Comparison of ENCODE assay signal across 1 cellular context in genomic region chr14:73886449-73887115, GRCh38.
TF ChIP-seq lines count a peak whose summit lies in the region.

Gene ZNF410, plus strand, starts transcription at chr14:73886859. Its CDS starts 5,317 bp downstream, at chr14:73892176.

TF ChIP-seq in HepG2, 621 proteins besides CTCF, POLR2A, EP300 and RAD21 (continued from another document and continues in another):
- TF ChIP-seq ZBTB10 (CRISPR knock-in tag; IDR thresholded peaks at IDR 0.05; ENCODE audit: borderline replicate concordance) (peak; percentile 62; the same call in 1 of the 2 replicates), ZNF775 (CRISPR knock-in tag; IDR thresholded peaks at IDR 0.05; ENCODE audit: borderline replicate concordance) (0 out of 2 replicates have a peak, but pooled peaks have one; percentile 52), HNF4A (CRISPR knock-in tag; IDR thresholded peaks at IDR 0.05) (peak; percentile 47), ZFP62 (CRISPR knock-in tag; IDR thresholded peaks at IDR 0.05) (no peak), SUZ12 (IDR thresholded peaks at IDR 0.05; ENCODE audit: low read depth, low read length) (no peak), ASH2L (IDR thresholded peaks at IDR 0.05; ENCODE audit: insufficient read length, low read depth, low read length) (peak; percentile 92), ZFP36L1 (CRISPR knock-in tag; IDR thresholded peaks at IDR 0.05) (peak; percentile 93), ZFP82 (CRISPR knock-in tag; IDR thresholded peaks at IDR 0.05; ENCODE audit: borderline replicate concordance) (peak; percentile 84; the same call in 1 of the 2 replicates), XRCC5 (optimal IDR thresholded peaks at IDR 0.05; ENCODE audit: low read length) (peak; percentile 77), FIP1L1 (IDR thresholded peaks at IDR 0.05; ENCODE audit: borderline replicate concordance, insufficient read depth, low read depth, low read length) (0 out of 2 replicates have a peak, but pooled peaks have one; percentile 53), ZNF850 (CRISPR knock-in tag; conservative IDR thresholded peaks at IDR 0.05) (no peak), ZNF605 (CRISPR knock-in tag; IDR thresholded peaks at IDR 0.05) (peak; percentile 90), MXD3 (CRISPR knock-in tag; IDR thresholded peaks at IDR 0.05) (peak; percentile 87), ZNF577 (CRISPR knock-in tag; IDR thresholded peaks at IDR 0.05; ENCODE audit: borderline replicate concordance, low read depth) (no peak), TOE1 (CRISPR knock-in tag; IDR thresholded peaks at IDR 0.05) (no peak), ZNF781 (CRISPR knock-in tag; IDR thresholded peaks at IDR 0.05; ENCODE audit: borderline replicate concordance, not compliant biosample characterization) (peak; percentile 58), ZNF160 (CRISPR knock-in tag; IDR thresholded peaks at IDR 0.05) (peak; percentile 90; the same call in 1 of the 2 replicates), ADNP (CRISPR knock-in tag; IDR thresholded peaks at IDR 0.05) (no peak), SATB2 (CRISPR knock-in tag; IDR thresholded peaks at IDR 0.05) (peak; percentile 85; the same call in 1 of the 2 replicates), ZNF740 (CRISPR knock-in tag; IDR thresholded peaks at IDR 0.05) (peak; percentile 96), HMGA1 (CRISPR knock-in tag; conservative IDR thresholded peaks at IDR 0.05) (no peak), ZNF672 (CRISPR knock-in tag; IDR thresholded peaks at IDR 0.05) (no peak), EED (CRISPR knock-in tag; IDR thresholded peaks at IDR 0.05) (no peak), ZNF800 (CRISPR knock-in tag; IDR thresholded peaks at IDR 0.05) (peak; percentile 71), AKAP8 (CRISPR knock-in tag; IDR thresholded peaks at IDR 0.05) (peak; percentile 79), POLR2AphosphoS2 (IDR thresholded peaks at IDR 0.05; ENCODE audit: low read depth, low read length) (peak; percentile 45; the same call in 1 of the 2 replicates), ZNF782 (CRISPR knock-in tag; IDR thresholded peaks at IDR 0.05; ENCODE audit: borderline replicate concordance) (no peak), ZNF280D (CRISPR knock-in tag; IDR thresholded peaks at IDR 0.05) (no peak), ZNF564 (CRISPR knock-in tag; IDR thresholded peaks at IDR 0.05) (peak; percentile 76), RELA (CRISPR knock-in tag; IDR thresholded peaks at IDR 0.05) (no peak; the same call in 1 of the 2 replicates), MAFG (CRISPR knock-in tag; IDR thresholded peaks at IDR 0.05) (no peak), THYN1 (CRISPR knock-in tag; IDR thresholded peaks at IDR 0.05; ENCODE audit: borderline replicate concordance, low read depth) (no peak), MLX (CRISPR knock-in tag; IDR thresholded peaks at IDR 0.05) (peak; percentile 42; the same call in 1 of the 2 replicates), NBN (conservative IDR thresholded peaks at IDR 0.05) (no peak), NR2F2 (IDR thresholded peaks at IDR 0.05; ENCODE audit: borderline replicate concordance, low read depth) (no peak), SIX1 (CRISPR knock-in tag; IDR thresholded peaks at IDR 0.05; ENCODE audit: borderline replicate concordance) (no peak), FOXJ3 (CRISPR knock-in tag; IDR thresholded peaks at IDR 0.05; ENCODE audit: borderline replicate concordance) (peak; percentile 66), SNAI1 (CRISPR knock-in tag; IDR thresholded peaks at IDR 0.05; ENCODE audit: borderline replicate concordance) (peak; percentile 86; the same call in 1 of the 2 replicates), ZNF331 (CRISPR knock-in tag; IDR thresholded peaks at IDR 0.05) (peak; percentile 64), TFDP2 (CRISPR knock-in tag; IDR thresholded peaks at IDR 0.05) (peak; percentile 93), ZNF660 (CRISPR knock-in tag; IDR thresholded peaks at IDR 0.05; ENCODE audit: borderline replicate concordance, low read depth) (no peak; the same call in 1 of the 2 replicates), SNAPC5 (CRISPR knock-in tag; IDR thresholded peaks at IDR 0.05; ENCODE audit: borderline replicate concordance) (no peak; the same call in 1 of the 2 replicates), CCAR2 (optimal IDR thresholded peaks at IDR 0.05; ENCODE audit: low read depth, low read length) (no peak), ZNF264 (CRISPR knock-in tag; IDR thresholded peaks at IDR 0.05) (peak; percentile 86), ZNF83 (CRISPR knock-in tag; IDR thresholded peaks at IDR 0.05; ENCODE audit: borderline replicate concordance) (no peak), ZNF879 (CRISPR knock-in tag; IDR thresholded peaks at IDR 0.05) (0 out of 2 replicates have a peak, but pooled peaks have one; percentile 66), ZNF709 (CRISPR knock-in tag; IDR thresholded peaks at IDR 0.05) (0 out of 2 replicates have a peak, but pooled peaks have one; percentile 32), CHD4 (IDR thresholded peaks at IDR 0.05; ENCODE audit: borderline replicate concordance, low read length) (no peak; the same call in 1 of the 2 replicates), ZFP37 (CRISPR knock-in tag; IDR thresholded peaks at IDR 0.05; ENCODE audit: borderline replicate concordance) (no peak), SCMH1 (CRISPR knock-in tag; IDR thresholded peaks at IDR 0.05; ENCODE audit: borderline replicate concordance) (no peak), AHDC1 (CRISPR knock-in tag; IDR thresholded peaks at IDR 0.05; ENCODE audit: borderline replicate concordance) (peak; percentile 51; the same call in 1 of the 2 replicates), FOXM1 (CRISPR knock-in tag; IDR thresholded peaks at IDR 0.05) (no peak)
